22 cellular contexts compared by ENCODE assay signal in genomic region chr1:24990136-24990535, GRCh38.
A peak's percentile ranks its signal among the peaks of the same experiment; 100 is the strongest.
DNase-seq lines count a peak whose midpoint lies in the region; ATAC-seq and TF ChIP-seq lines count a peak whose summit lies in the region.
"Had no signal": no experiment of that assay in that cellular context is flagged by ENCODE, and none has a peak within 500 bp of the region (broad histone marks: within the 10 kb centered on the region; RNA-seq: fewer than 3 reads in every experiment).

No MANE protein-coding gene starts in this region.

- TF ChIP-seq CTCF in natural killer cell (IDR thresholded peaks at IDR 0.05) (no peak), activated B cell treated with CpG ODN at 0.5 μM for 24 hours (IDR thresholded peaks at IDR 0.05) (no peak), body of pancreas (IDR thresholded peaks at IDR 0.05) (no peak), smooth muscle cell (IDR thresholded peaks at IDR 0.05; ENCODE audit: borderline replicate concordance, insufficient read depth, poor library complexity, severe bottlenecking) (no peak)

- TF ChIP-seq POLR2A in body of pancreas (IDR thresholded peaks at IDR 0.05), result no peak

- no peak overlapping the region for H3K4me2 ChIP-seq in smooth muscle cell

- H3K27me3 Mint-ChIP-seq in natural killer cell treated with Interleukin-12 subunit alpha and Interleukin-12 subunit beta and Interleukin-15 and Interleukin-18, amount 100 ng/mL, for 72 hours, result peaks cover 11 to 27% of the 10 kb centered on the region in 2 donors
- H3K27me3 Mint-ChIP-seq in natural killer cell (ENCODE audit: low read depth in 2 of 2) (peaks cover 43 to 44% of the 10 kb centered on the region in 2 donors), activated B cell treated with CpG ODN at 0.5 μM for 24 hours (no peaks in the 10 kb centered on the region)
- peaks cover 43% of the 10 kb centered on the region for H3K27me3 Mint-ChIP-seq in dendritic cell treated with granulocyte-macrophage colony-stimulating factor and Interleukin-4, amounts not matched to agents 40 ng/mL and 50 ng/mL, for 4 days

- H3K4me3 ChIP-seq in body of pancreas, result no peak overlapping the region
- H3K4me3 ChIP-seq in smooth muscle cell, result no peak overlapping the region
- H3K4me3 ChIP-seq: esophagus squamous epithelium, transverse colon had no signal

- CTCF ChIA-PET in activated B cell treated with CpG ODN at 0.5 μM for 24 hours (lab: Charles Lee), result interaction anchor here (1.1 kb wide), 1 partner anchor 47 kb away, joined by 3 read pairs; no protein-coding TSS in a partner anchor

- no peaks in the 10 kb centered on the region for H3K4me1 ChIP-seq in body of pancreas
- H3K4me1 ChIP-seq in smooth muscle cell (ENCODE audit: low read depth), result no peaks in the 10 kb centered on the region
- H3K4me1 ChIP-seq: esophagus squamous epithelium, parathyroid adenoma had no signal

- peak overlapping the region in 1 of 2 donors; percentile 75 for H3K27ac Mint-ChIP-seq in natural killer cell treated with Interleukin-12 subunit alpha and Interleukin-12 subunit beta and Interleukin-15 and Interleukin-18, amount 100 ng/mL, for 72 hours
- peak overlapping the region in 1 of 2 donors; percentile 72 for H3K27ac Mint-ChIP-seq in natural killer cell
- peak overlapping the region; percentile 41 for H3K27ac Mint-ChIP-seq in activated B cell treated with CpG ODN at 0.5 μM for 24 hours
- H3K27ac Mint-ChIP-seq in dendritic cell treated with granulocyte-macrophage colony-stimulating factor and Interleukin-4, amounts not matched to agents 40 ng/mL and 50 ng/mL, for 4 days, result peak overlapping the region; percentile 86
- H3K27ac Mint-ChIP-seq: nephron progenitor cell had no signal

- no peaks in the 10 kb centered on the region for H3K36me3 Mint-ChIP-seq in natural killer cell treated with Interleukin-12 subunit alpha and Interleukin-12 subunit beta and Interleukin-15 and Interleukin-18, amount 100 ng/mL, for 72 hours
- no peaks in the 10 kb centered on the region for H3K36me3 Mint-ChIP-seq in natural killer cell
- H3K36me3 Mint-ChIP-seq in activated B cell treated with CpG ODN at 0.5 μM for 24 hours (ENCODE audit: low read depth), result no peaks in the 10 kb centered on the region
- no peaks in the 10 kb centered on the region for H3K36me3 Mint-ChIP-seq in dendritic cell treated with granulocyte-macrophage colony-stimulating factor and Interleukin-4, amounts not matched to agents 40 ng/mL and 50 ng/mL, for 4 days (ENCODE audit: low read depth)

- H3K9me3 ChIP-seq in body of pancreas (no peaks in the 10 kb centered on the region), smooth muscle cell (replicated peaks; ENCODE audit: low read depth) (no peaks in the 10 kb centered on the region)
- H3K9me3 ChIP-seq: esophagus squamous epithelium, transverse colon had no signal

- no peaks in the 10 kb centered on the region for H3K9me3 Mint-ChIP-seq in natural killer cell treated with Interleukin-12 subunit alpha and Interleukin-12 subunit beta and Interleukin-15 and Interleukin-18, amount 100 ng/mL, for 72 hours
- H3K9me3 Mint-ChIP-seq in natural killer cell (no peaks in the 10 kb centered on the region), activated B cell treated with CpG ODN at 0.5 μM for 24 hours (peaks cover 4% of the 10 kb centered on the region)
- H3K9me3 Mint-ChIP-seq in dendritic cell treated with granulocyte-macrophage colony-stimulating factor and Interleukin-4, amounts not matched to agents 40 ng/mL and 50 ng/mL, for 4 days, result no peaks in the 10 kb centered on the region

- ATAC-seq in natural killer cell treated with Interleukin-12 subunit alpha and Interleukin-12 subunit beta and Interleukin-15 and Interleukin-18, amount 100 ng/mL, for 72 hours, result no peak
- ATAC-seq in natural killer cell (no peak), activated B cell treated with CpG ODN at 0.5 μM for 24 hours (ENCODE audit: low read depth) (no peak), body of pancreas (no peak)
- ATAC-seq: left colon had no signal

- no peaks in the 10 kb centered on the region for H3F3A ChIP-seq in smooth muscle cell (ENCODE audit: low read depth)

- H3K27me3 ChIP-seq in body of pancreas (no peaks in the 10 kb centered on the region), smooth muscle cell (ENCODE audit: low read depth) (no peaks in the 10 kb centered on the region)

- H3K4me1 Mint-ChIP-seq in natural killer cell treated with Interleukin-12 subunit alpha and Interleukin-12 subunit beta and Interleukin-15 and Interleukin-18, amount 100 ng/mL, for 72 hours (ENCODE audit: low read depth in 2 of 2), result peaks cover 58 to 67% of the 10 kb centered on the region in 2 donors
- H3K4me1 Mint-ChIP-seq in natural killer cell (peaks cover 59 to 71% of the 10 kb centered on the region in 2 donors), activated B cell treated with CpG ODN at 0.5 μM for 24 hours (peaks cover 38% of the 10 kb centered on the region)
- H3K4me1 Mint-ChIP-seq in dendritic cell treated with granulocyte-macrophage colony-stimulating factor and Interleukin-4, amounts not matched to agents 40 ng/mL and 50 ng/mL, for 4 days (ENCODE audit: low read depth), result peaks cover 70% of the 10 kb centered on the region

- no peaks in the 10 kb centered on the region for H4K20me1 ChIP-seq in smooth muscle cell (ENCODE audit: low read depth)

- H3K36me3 ChIP-seq in body of pancreas (replicated peaks in 1 of 2; ENCODE audit: insufficient read depth in 1 of 2, low read depth in 2 of 2) (no peaks in the 10 kb centered on the region), smooth muscle cell (ENCODE audit: low read depth) (no peaks in the 10 kb centered on the region)
- H3K36me3 ChIP-seq: esophagus squamous epithelium, transverse colon, WERI-Rb-1 had no signal

- POLR2A ChIA-PET in activated B cell treated with CpG ODN at 0.5 μM for 24 hours (lab: Charles Lee), result no interaction called here

- no peak overlapping the region for H2AFZ ChIP-seq in smooth muscle cell (ENCODE audit: low read depth)
- H2AFZ ChIP-seq: parathyroid adenoma had no signal

- H3K27ac ChIP-seq in body of pancreas (no peak overlapping the region), smooth muscle cell (ENCODE audit: low read depth) (no peak overlapping the region)
- H3K27ac ChIP-seq: esophagus squamous epithelium, parathyroid adenoma, transverse colon, WERI-Rb-1 had no signal

- no peak overlapping the region for H3K9ac ChIP-seq in smooth muscle cell (ENCODE audit: low read depth)
- H3K9ac ChIP-seq: parathyroid adenoma had no signal

- intact Hi-C loops in natural killer cell (cut with micrococcal nuclease) (loop anchor here (5.0 kb wide), 1 partner anchor 42 kb away; no protein-coding TSS in a partner anchor), activated B cell treated with CpG ODN at 0.5 μM for 24 hours (cut with micrococcal nuclease) (no loop called here), body of pancreas (cut with DNase I) (no loop called here)
- intact Hi-C loops in dendritic cell treated with granulocyte-macrophage colony-stimulating factor and Interleukin-4, amounts not matched to agents 40 ng/mL and 50 ng/mL, for 4 days (cut with micrococcal nuclease), result no loop called here

- 65 to 73% methylated on average over 13 of the region's 13 CpGs for WGBS in body of pancreas, 2 donors
- WGBS in smooth muscle cell (ENCODE audit: low lambda C conversion rate), result 92% methylated on average over 11 of the region's 13 CpGs

- no peak for DNase-seq in natural killer cell treated with Interleukin-12 subunit alpha and Interleukin-12 subunit beta and Interleukin-15 and Interleukin-18, amount 100 ng/mL, for 72 hours (ENCODE audit: low spot score)
- DNase-seq in natural killer cell (no peak), activated B cell treated with CpG ODN at 0.5 μM for 24 hours (no peak), body of pancreas (no peak), smooth muscle cell (lab: John Stamatoyannopoulos, UW; ENCODE audit: unreplicated experiment) (no peak), iPS-NIHi7 (ENCODE audit: extremely low spot score) (no peak)
- DNase-seq: activated gamma-delta T cell treated with Interleukin-2 at 50 U/mL for 16 hours; COR-L47; effector memory CD4-positive, alpha-beta T cell; esophagus squamous epithelium; GOT3; KBM-7; left colon; MV-4-11; NCI-H187 treated with DMSO at 0.1 percent for 48 hours; NCI-H226; SHP77 treated with DMSO at 0.1 percent for 48 hours; transverse colon; WERI-Rb-1 had no signal

- peak overlapping the region; percentile 28 for H3K4me3 Mint-ChIP-seq in natural killer cell treated with Interleukin-12 subunit alpha and Interleukin-12 subunit beta and Interleukin-15 and Interleukin-18, amount 100 ng/mL, for 72 hours
- H3K4me3 Mint-ChIP-seq in natural killer cell (no peak overlapping the region), activated B cell treated with CpG ODN at 0.5 μM for 24 hours (no peak overlapping the region)
- no peak overlapping the region for H3K4me3 Mint-ChIP-seq in dendritic cell treated with granulocyte-macrophage colony-stimulating factor and Interleukin-4, amounts not matched to agents 40 ng/mL and 50 ng/mL, for 4 days
- H3K4me3 Mint-ChIP-seq: nephron progenitor cell had no signal

- no peaks in the 10 kb centered on the region for H3K79me2 ChIP-seq in smooth muscle cell (ENCODE audit: low read depth)
- H3K79me2 ChIP-seq: parathyroid adenoma had no signal
